In genomic region chr4:139761461-139761860, GRCh38 we compare ENCODE assay signal across 8 cellular contexts.
DNase-seq lines count a peak whose midpoint lies in the region; ATAC-seq and TF ChIP-seq lines count a peak whose summit lies in the region.

No MANE protein-coding gene starts in this region.

- no peak overlapping the region for H2BK120ac ChIP-seq in mesendoderm (ENCODE audit: low read depth, low read length)

- no peak for TF ChIP-seq POLR2A in transverse colon (IDR thresholded peaks at IDR 0.05)

- no peak overlapping the region for H2BK5ac ChIP-seq in mesendoderm (ENCODE audit: low read length)

- no peak overlapping the region for H3K4me2 ChIP-seq in mesendoderm (ENCODE audit: low read length)

- TF ChIP-seq EP300 in transverse colon (IDR thresholded peaks at IDR 0.05; ENCODE audit: low read depth) = no peak

- H3K9ac ChIP-seq in mesendoderm (ENCODE audit: low read length) = no peak overlapping the region

- intact Hi-C loops in transverse colon (cut with DNase I; ENCODE audit: low total_unique reads) = no loop called here

- H3K79me1 ChIP-seq in mesendoderm (ENCODE audit: low read length) = no peaks in the 10 kb centered on the region

- no peak overlapping the region for H3K56ac ChIP-seq in mesendoderm (ENCODE audit: low read length)

- H3K4me3 ChIP-seq in GM12865 (ENCODE audit: low read depth, low read length) (no peak overlapping the region), mesendoderm (ENCODE audit: low read length) (no peak overlapping the region), transverse colon (no peak overlapping the region)

- in situ Hi-C loops in transverse colon (cut with MboI; ENCODE audit: low pct_ligation_motif_present in 1 of 4, low pct_unique_long_range_greater_than_20kb in 1 of 4, low sequenced_read_pairs in 3 of 4) = no loop called here

- no peak overlapping the region for H3K27ac ChIP-seq in mesendoderm (ENCODE audit: low read depth, low read length)
- no peak overlapping the region for H3K27ac ChIP-seq in transverse colon

- ATAC-seq in HG03103 (IDR thresholded peaks at IDR 0.05; ENCODE audit: low read depth, unreplicated experiment) (peak; percentile 76), GM21528 (IDR thresholded peaks at IDR 0.05; ENCODE audit: low FRiP score, unreplicated experiment) (no peak)

- H4K8ac ChIP-seq in mesendoderm (ENCODE audit: low read depth, low read length) = no peak overlapping the region

- H2BK15ac ChIP-seq in mesendoderm (replicated peaks; ENCODE audit: low read depth) = no peak overlapping the region

- no peak overlapping the region for H3K4ac ChIP-seq in mesendoderm (ENCODE audit: low read depth, low read length)

- H3K9me3 ChIP-seq in transverse colon = no peaks in the 10 kb centered on the region

- no peak overlapping the region for H3K18ac ChIP-seq in mesendoderm (ENCODE audit: low read length)

- H4K5ac ChIP-seq in mesendoderm (ENCODE audit: low read length) = no peak overlapping the region

- WGBS in mesendoderm (ENCODE audit: extremely low coverage, insufficient coverage, low lambda C conversion rate) = no CpG with 5 or more reads among the region's 4 CpGs
- 49 to 63% methylated on average over 4 of the region's 4 CpGs for WGBS in transverse colon (ENCODE audit: low coverage in 1 of 2), 2 donors

- TF ChIP-seq CTCF in GM12865 (IDR thresholded peaks at IDR 0.05; ENCODE audit: insufficient read depth, low read depth, low read length, missing control alignments) = peak; percentile 33
- peak in 1 of 5 experiments; percentile 9 for TF ChIP-seq CTCF in transverse colon (IDR thresholded peaks at IDR 0.05)

- DNase-seq in GM12865 (ENCODE audit: low read depth) (peak; percentile 29), SW480 (ENCODE audit: low spot score) (peak; percentile 40), mesendoderm (peak; percentile 91), transverse colon (no peak), C1 segment of cervical spinal cord (lab: John Stamatoyannopoulos, UW) (no peak)
- no peak for DNase-seq in NK-92 treated with Interleukin-12 subunit alpha and Interleukin-12 subunit beta, amount 100 ng/mL, for 24 hours (lab: John Stamatoyannopoulos, UW)

- H3K36me3 ChIP-seq in mesendoderm (ENCODE audit: control insufficient read depth, insufficient read depth, low read length) = no peaks in the 10 kb centered on the region
- H3K36me3 ChIP-seq in transverse colon = no peaks in the 10 kb centered on the region

- H3K4me1 ChIP-seq in mesendoderm (ENCODE audit: control insufficient read depth, low read depth, low read length) (peaks cover 3% of the 10 kb centered on the region), transverse colon (peaks cover 12 to 24% (median 14%) of the 10 kb centered on the region in 4 donors)

- no peak overlapping the region for H3K23ac ChIP-seq in mesendoderm (ENCODE audit: low read length)

- no peaks in the 10 kb centered on the region for H3K79me2 ChIP-seq in mesendoderm (ENCODE audit: control insufficient read depth, insufficient read depth, low read length)

- no peaks in the 10 kb centered on the region for H3K27me3 ChIP-seq in mesendoderm (ENCODE audit: insufficient read depth, low read length, poor library complexity)
- H3K27me3 ChIP-seq in transverse colon = no peaks in the 10 kb centered on the region

- no peak overlapping the region for H2AK5ac ChIP-seq in mesendoderm (ENCODE audit: low read length)

Comparison
In these comparisons a context has a peak if more than half of its experiments do, and no peak if none do; other contexts are left out.
1. DNase-seq: peak in GM12865 (single experiment), SW480 (single experiment) and mesendoderm (single experiment); none in NK-92 treated with Interleukin-12 subunit alpha and Interleukin-12 subunit beta, amount 100 ng/mL, for 24 hours (single experiment), transverse colon (single experiment) and C1 segment of cervical spinal cord (0 of 14).